10 cellular contexts compared by ENCODE assay signal in the genomic region with DNA sequence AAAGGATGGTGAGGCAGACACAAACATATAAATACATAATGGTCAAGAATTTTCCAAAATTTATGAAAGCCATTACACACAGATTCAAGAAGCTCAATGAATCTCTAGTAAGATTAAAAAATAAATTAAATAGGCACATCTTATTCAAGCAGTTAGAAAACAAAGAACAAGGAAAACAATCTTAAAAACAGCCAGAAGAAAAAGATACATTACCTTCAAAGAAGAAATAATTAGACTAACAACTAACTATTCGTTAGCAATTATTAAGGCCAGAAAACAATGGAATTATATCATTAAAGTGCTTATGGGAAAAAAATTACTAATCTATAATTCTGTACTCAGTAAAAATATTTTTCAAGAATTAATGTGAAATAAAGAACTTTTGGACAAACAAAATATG.
"Had no signal": no experiment of that assay in that cellular context is flagged by ENCODE, and none has a peak within 500 bp of the region (broad histone marks: within the 10 kb centered on the region; RNA-seq: fewer than 3 reads in every experiment).

No MANE protein-coding gene starts in this region.

- H3K27ac Mint-ChIP-seq: IgD-negative memory B cell had no signal

- FAIRE-seq: HTR-8/SVneo had no signal

- H3K4me2 ChIP-seq: KMS-11 had no signal

- H3K9ac ChIP-seq: GM23248, KMS-11 had no signal

- H3K27me3 Mint-ChIP-seq: IgD-negative memory B cell had no signal

- H3K36me3 ChIP-seq: HAP-1 had no signal

- H3K9me3 ChIP-seq: HAP-1 had no signal

- ATAC-seq: HCT116 had no signal

- H3K4me1 ChIP-seq: HAP-1 had no signal

- H3K4me3 Mint-ChIP-seq: IgD-negative memory B cell had no signal

- H3K27ac ChIP-seq: GM23248, KMS-11 had no signal

- H3K4me3 ChIP-seq: GM23248, HAP-1 had no signal

- H2AFZ ChIP-seq: GM23248 had no signal

- DNase-seq: GM23248, GOT3, H7, Karpas-422, KBM-7 had no signal
